29 cellular contexts compared by ENCODE assay signal in genomic region chr17:29555840-29556239, GRCh38. TPM values are rescaled to one million over a fixed set of nuclear protein-coding genes. Genes with fewer than 3 reads are reported as not detected.
A peak's percentile ranks its signal among the peaks of the same experiment; 100 is the strongest.
DNase-seq lines count a peak whose midpoint lies in the region; ATAC-seq, FAIRE-seq and TF ChIP-seq lines count a peak whose summit lies in the region.
"Had no signal": no experiment of that assay in that cellular context is flagged by ENCODE, and none has a peak within 500 bp of the region (broad histone marks: within the 10 kb centered on the region; RNA-seq: fewer than 3 reads in every experiment).

No MANE protein-coding gene starts in this region.

- H3K9me2 ChIP-seq in PC-9 (ENCODE audit: insufficient read depth) = no peaks in the 10 kb centered on the region

- CTCF ChIA-PET in PC-9 (lab: Charles Lee) = interaction anchor here (0.6 kb wide), 1 partner anchor 800 kb away, joined by 3 read pairs; no protein-coding TSS in a partner anchor

- H3F3A ChIP-seq in PC-9 (ENCODE audit: insufficient read depth, low read depth) = peaks cover 21% of the 10 kb centered on the region; the same call in 1 of the 2 replicates

- H3K4me1 ChIP-seq in small intestine (ENCODE audit: control insufficient read depth in 2 of 2, insufficient read depth in 1 of 2, low read depth in 1 of 2, low read length in 1 of 2) (peaks cover 2 to 6% of the 10 kb centered on the region in 2 donors), right cardiac atrium (ENCODE audit: control insufficient read depth, insufficient read depth, low read length) (no peaks in the 10 kb centered on the region), PC-9 (replicated peaks; ENCODE audit: insufficient read depth) (peaks cover 14% of the 10 kb centered on the region)
- H3K4me1 ChIP-seq: gastrocnemius medialis had no signal

- H3K27me3 ChIP-seq in small intestine (ENCODE audit: control insufficient read depth in 2 of 2, insufficient read depth in 2 of 2, low read length in 2 of 2) = no peaks in the 10 kb centered on the region
- H3K27me3 ChIP-seq in right cardiac atrium (ENCODE audit: control insufficient read depth, insufficient read depth) = no peaks in the 10 kb centered on the region
- H3K27me3 ChIP-seq in PC-9 (ENCODE audit: insufficient read depth, low read depth) = no peaks in the 10 kb centered on the region
- H3K27me3 ChIP-seq: gastrocnemius medialis, MG63 had no signal

- H3K27ac Mint-ChIP-seq in central memory CD8-positive, alpha-beta T cell (ENCODE audit: low read depth) = peak overlapping the region; percentile 83
- H3K27ac Mint-ChIP-seq: activated naive CD8-positive, alpha-beta T cell; GM23338; mesothelial cell of epicardium; stimulated activated memory B cell treated with anti-CD40 and anti-IgM and Interleukin-4, amounts not matched to agents 10 μg/mL and 1 μg/mL and 100 μg/mL, for 72 hours had no signal

- H3K4me2 ChIP-seq in PC-9 = no peak overlapping the region
- H3K4me2 ChIP-seq: GM23338, KMS-11 had no signal

- H3K27ac ChIP-seq in small intestine (ENCODE audit: low read depth in 1 of 2, low read length in 1 of 2) (no peak overlapping the region), right cardiac atrium (ENCODE audit: low read length) (no peak overlapping the region), PC-9 (no peak overlapping the region)
- H3K27ac ChIP-seq: C4-2B, gastrocnemius medialis, KMS-11 had no signal

- no TSS peak for BruUV-seq in PC-9 (replicated peaks; lab: Mats Ljungman, UMichigan)

- H3K79me2 ChIP-seq in PC-9 (ENCODE audit: low read depth) = no peaks in the 10 kb centered on the region

- 20 to 56% (median 35%) methylated on average over 3 of the region's 3 CpGs for WGBS in small intestine, 3 donors
- 84% methylated on average over 3 of the region's 3 CpGs for WGBS in right cardiac atrium

- H3K4me1 Mint-ChIP-seq in central memory CD8-positive, alpha-beta T cell = peaks cover 25% of the 10 kb centered on the region

- H3K36me3 Mint-ChIP-seq in central memory CD8-positive, alpha-beta T cell (ENCODE audit: insufficient read depth) = peaks cover 9% of the 10 kb centered on the region
- H3K36me3 Mint-ChIP-seq: activated naive CD8-positive, alpha-beta T cell; naive B cell; stimulated activated memory B cell treated with anti-CD40 and anti-IgM and Interleukin-4, amounts not matched to agents 10 μg/mL and 1 μg/mL and 100 μg/mL, for 72 hours had no signal

- no peak overlapping the region for H3K4me3 Mint-ChIP-seq in central memory CD8-positive, alpha-beta T cell
- H3K4me3 Mint-ChIP-seq: activated naive CD8-positive, alpha-beta T cell; GM23338; mesothelial cell of epicardium; stimulated activated memory B cell treated with anti-CD40 and anti-IgM and Interleukin-4, amounts not matched to agents 10 μg/mL and 1 μg/mL and 100 μg/mL, for 72 hours had no signal

- no peak overlapping the region for H2AFZ ChIP-seq in PC-9
- H2AFZ ChIP-seq: GM23338 had no signal

- H3K36me3 ChIP-seq in small intestine (ENCODE audit: control insufficient read depth in 2 of 2, insufficient read depth in 2 of 2, low read length in 2 of 2) (no peaks in the 10 kb centered on the region), PC-9 (ENCODE audit: low read depth) (no peaks in the 10 kb centered on the region)
- H3K36me3 ChIP-seq: gastrocnemius medialis had no signal

- H3K4me3 ChIP-seq in small intestine (ENCODE audit: low read depth in 1 of 2, low read length in 2 of 2) = no peak overlapping the region
- no peak overlapping the region for H3K4me3 ChIP-seq in right cardiac atrium (ENCODE audit: low read length)
- H3K4me3 ChIP-seq in PC-9 = no peak overlapping the region
- H3K4me3 ChIP-seq: gastrocnemius medialis, GM23338, MG63 had no signal

- no peak for ATAC-seq in central memory CD8-positive, alpha-beta T cell (replicated peaks; ENCODE audit: extremely low read depth, poor library complexity, severe bottlenecking)
- ATAC-seq in left lobe of liver (peak; percentile 90), right cardiac atrium (no peak)
- ATAC-seq: gastrocnemius medialis; GM23338; Panc1; stimulated activated memory B cell treated with anti-CD40 and anti-IgM and Interleukin-4, amounts not matched to agents 10 μg/mL and 1 μg/mL and 100 μg/mL, for 72 hours had no signal

- no peaks in the 10 kb centered on the region for H3K9me3 Mint-ChIP-seq in central memory CD8-positive, alpha-beta T cell
- H3K9me3 Mint-ChIP-seq: GM23338; mesothelial cell of epicardium; naive B cell; stimulated activated memory B cell treated with anti-CD40 and anti-IgM and Interleukin-4, amounts not matched to agents 10 μg/mL and 1 μg/mL and 100 μg/mL, for 72 hours had no signal

- no peak for TF ChIP-seq CTCF in PC-9 (conservative IDR thresholded peaks at IDR 0.05)

- H3K27me3 Mint-ChIP-seq in central memory CD8-positive, alpha-beta T cell = no peaks in the 10 kb centered on the region
- H3K27me3 Mint-ChIP-seq: activated naive CD8-positive, alpha-beta T cell; naive B cell; stimulated activated memory B cell treated with anti-CD40 and anti-IgM and Interleukin-4, amounts not matched to agents 10 μg/mL and 1 μg/mL and 100 μg/mL, for 72 hours had no signal

- 0 out of 2 replicates have a peak, but pooled peaks cover 4% of the 10 kb centered on the region for H4K20me1 ChIP-seq in PC-9 (ENCODE audit: insufficient read depth)

- POLR2A ChIA-PET in PC-9 (lab: Charles Lee; ENCODE audit: unreplicated experiment) = no interaction called here

- H3K9me3 ChIP-seq in small intestine (ENCODE audit: control insufficient read depth, low read depth) = no peaks in the 10 kb centered on the region
- H3K9me3 ChIP-seq in right cardiac atrium (ENCODE audit: control insufficient read depth, low read length) = no peaks in the 10 kb centered on the region
- H3K9me3 ChIP-seq in PC-9 (ENCODE audit: insufficient read depth, low read depth) = no peaks in the 10 kb centered on the region
- H3K9me3 ChIP-seq: gastrocnemius medialis, MG63 had no signal

- FAIRE-seq in small intestine (lab: Jason Lieb, UNC) = no peak
- FAIRE-seq: bronchial epithelial cell, endothelial cell of umbilical vein had no signal

- intact Hi-C loops in right cardiac atrium (cut with DNase I) (no loop called here), PC-9 (cut with micrococcal nuclease; ENCODE audit: unreplicated experiment) (no loop called here)

- peak; percentile 42 for DNase-seq in DMS53 treated with DMSO at 0.1 percent for 48 hours (lab: John Stamatoyannopoulos, UW; ENCODE audit: unreplicated experiment)
- DNase-seq in central memory CD8-positive, alpha-beta T cell (ENCODE audit: low spot score in 2 of 2) = no peak
- peak; percentile 77 for DNase-seq in left lobe of liver (ENCODE audit: low spot score)
- DNase-seq in small intestine = peak; percentile 78
- DNase-seq in hepatic stellate cell (ENCODE audit: low spot score) = no peak
- no peak for DNase-seq in right cardiac atrium
- DNase-seq in PC-9 = no peak
- no peak for DNase-seq in NCI-H187 (lab: John Stamatoyannopoulos, UW)
- DNase-seq: activated CD4-positive, alpha-beta T cell treated with anti-CD3 and anti-CD28 coated beads for 48 hours; activated T-cell treated with anti-CD3 and anti-CD28 coated beads for 4 hours; gastrocnemius medialis; hippocampal formation; MG63; naive B cell; NCI-H1105 treated with DMSO at 0.1 percent for 48 hours; NCI-H2029 treated with DMSO at 0.1 percent for 48 hours; NCI-H2227 treated with DMSO at 0.1 percent for 48 hours; SHP77; substantia nigra; trophoblast cell had no signal

RNA-seq across cellular contexts. Expression of gene ABHD15, which starts 11.0 kb away (rescaled TPM):
- 31.2 TPM for total RNA-seq in left lobe of liver
- 1 to 10 TPM; 6.5 to 9.4 (median 8.7) TPM for polyA plus RNA-seq in small intestine
- total RNA-seq in right cardiac atrium = 1 to 10 TPM; 6.6 to 7.5 (median 7.3) TPM
- polyA plus RNA-seq in right cardiac atrium = 5.2 TPM
- 12.9 and 14.8 TPM in 2 replicates for total RNA-seq in PC-9 (2021)

RNA-seq across cellular contexts. Expression of gene TP53I13, which starts 12.7 kb away (rescaled TPM):
- total RNA-seq in left lobe of liver (84.2 TPM), right cardiac atrium (10 to 100 TPM; 30.6 to 45.3 (median 38.3) TPM), PC-9 (2021) (46.9 and 68.8 TPM in 2 replicates)
- polyA plus RNA-seq in small intestine (100 to 1,000 TPM in 2 of 3 donors, 10 to 100 TPM in 1; 66.4 to 326 (median 304) TPM), right cardiac atrium (53.0 TPM)

RNA-seq across cellular contexts. Expression of gene GIT1, which starts 33.6 kb away (rescaled TPM):
- total RNA-seq in left lobe of liver (9.4 TPM), right cardiac atrium (10 to 100 TPM; 31.4 to 37.8 (median 34.8) TPM), PC-9 (2021) (84.8 and 100 TPM in 2 replicates)
- polyA plus RNA-seq in small intestine (10 to 100 TPM; 19.7 to 29.0 (median 21.9) TPM), right cardiac atrium (25.5 TPM)

RNA-seq across cellular contexts. Expression of gene ANKRD13B, which starts 37.1 kb away (rescaled TPM):
- 1.3 TPM for total RNA-seq in left lobe of liver
- polyA plus RNA-seq in small intestine = 1 to 10 TPM in 2 of 3 donors, not detected in 1; 3.0 to 4.0 TPM
- total RNA-seq in right cardiac atrium = 10 to 100 TPM in 1 of 4 donors, 1 to 10 TPM in 3; 5.4 to 11.0 (median 7.4) TPM
- 5.0 TPM for polyA plus RNA-seq in right cardiac atrium
- total RNA-seq in PC-9 (2021) = 28.4 and 43.2 TPM in 2 replicates

Comparison
In these comparisons a context has a peak if more than half of its experiments do, and no peak if none do; other contexts are left out.
1. DNase-seq: peak in DMS53 treated with DMSO at 0.1 percent for 48 hours (single experiment), left lobe of liver (single experiment) and small intestine (single experiment); none in central memory CD8-positive, alpha-beta T cell (0 of 2), hepatic stellate cell (single experiment), right cardiac atrium (0 of 3), PC-9 (0 of 2) and NCI-H187 (0 of 2).